Comparison of ENCODE assay signal across 13 cellular contexts in the genomic region with DNA sequence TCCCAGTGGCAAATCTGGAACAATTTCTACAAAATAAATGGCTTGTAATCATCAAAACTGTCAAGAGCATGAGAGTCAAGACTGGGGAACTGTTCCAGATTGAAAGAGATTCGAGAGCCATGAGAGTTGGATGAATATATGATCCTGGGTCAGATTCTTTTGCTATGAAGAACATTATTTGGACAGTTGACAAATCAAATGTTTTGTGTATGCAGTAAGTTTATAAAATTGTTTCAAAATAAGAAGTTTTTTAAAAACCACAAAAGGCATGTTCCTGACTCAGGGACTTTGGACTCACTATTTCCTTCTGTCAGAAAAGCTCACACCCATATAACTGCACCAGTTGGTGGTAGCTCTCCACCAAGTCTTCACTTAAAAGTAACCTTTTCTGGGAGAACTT. TPM values are rescaled to one million over a fixed set of nuclear protein-coding genes. Genes with fewer than 3 reads are reported as not detected.
A peak's percentile ranks its signal among the peaks of the same experiment; 100 is the strongest.
DNase-seq lines count a peak whose midpoint lies in the region; ATAC-seq and TF ChIP-seq lines count a peak whose summit lies in the region.
"Had no signal": no experiment of that assay in that cellular context is flagged by ENCODE, and none has a peak within 500 bp of the region (broad histone marks: within the 10 kb centered on the region; RNA-seq: fewer than 3 reads in every experiment).

No MANE protein-coding gene starts in this region.

- no peaks in the 10 kb centered on the region for H3K27me3 ChIP-seq in RWPE2 (ENCODE audit: insufficient read depth, poor library complexity, severe bottlenecking)

- H3K4me3 ChIP-seq in RWPE2 (ENCODE audit: severe bottlenecking) = no peak overlapping the region

- peaks cover 8% of the 10 kb centered on the region for H3K4me1 ChIP-seq in RWPE2 (ENCODE audit: insufficient read depth, poor library complexity, severe bottlenecking)

- no peaks in the 10 kb centered on the region for H3K36me3 ChIP-seq in RWPE2 (ENCODE audit: low read depth)

- DNase-seq in EH (ENCODE audit: low read depth) = peak; percentile 91
- DNase-seq in RWPE2 (ENCODE audit: low spot score) = no peak
- peak; percentile 96 for DNase-seq in fibroblast of peridontal ligament (ENCODE audit: extremely low read depth)
- DNase-seq in renal cortical epithelial cell (ENCODE audit: low read depth) = peak; percentile 21
- DNase-seq in mucosa of gallbladder (ENCODE audit: low spot score) = no peak
- no peak for DNase-seq in GM20000 (ENCODE audit: low spot score)
- DNase-seq: activated CD4-positive, CD25-positive, alpha-beta regulatory T cell treated with anti-CD3 and anti-CD28 coated beads, Interleukin-2, amount 50 U/mL, for 72 hours; effector CD4-positive, alpha-beta T cell; hippocampal formation; mesendoderm; NCI-H2107 had no signal

- ATAC-seq in RWPE2 (ENCODE audit: low read depth) (peak; percentile 33; the same call in 1 of the 3 replicates), HG03460 (IDR thresholded peaks at IDR 0.05; ENCODE audit: unreplicated experiment) (no peak), HG02588 (IDR thresholded peaks at IDR 0.05; ENCODE audit: unreplicated experiment) (no peak)

- TF ChIP-seq CTCF in RWPE2 (IDR thresholded peaks at IDR 0.05; ENCODE audit: poor library complexity, severe bottlenecking) (no peak), GM20000 (IDR thresholded peaks at IDR 0.05; ENCODE audit: extremely low read depth, missing control alignments) (no peak)

- no peaks in the 10 kb centered on the region for H3K9me3 ChIP-seq in RWPE2 (ENCODE audit: severe bottlenecking)

- H3K27ac ChIP-seq in RWPE2 (ENCODE audit: poor library complexity, severe bottlenecking) = no peak overlapping the region

RNA-seq across cellular contexts. Expression of gene ROCK2, which starts 38.5 kb away (rescaled TPM):
- total RNA-seq in renal cortical epithelial cell (28.0 and 50.7 TPM in 2 replicates), mucosa of gallbladder (42.2 TPM)

Comparison
In these comparisons a context has a peak if more than half of its experiments do, and no peak if none do; other contexts are left out.
1. DNase-seq: peak in EH (single experiment), fibroblast of peridontal ligament (single experiment) and renal cortical epithelial cell (single experiment); none in RWPE2 (single experiment), mucosa of gallbladder (single experiment) and GM20000 (single experiment).